ENCODE assay signal across 17 cellular contexts in genomic region chr16:68733570-68733969, GRCh38. TPM values are rescaled to one million over a fixed set of nuclear protein-coding genes. Genes with fewer than 3 reads are reported as not detected.
DNase-seq lines count a peak whose midpoint lies in the region; ATAC-seq and TF ChIP-seq lines count a peak whose summit lies in the region.
"Had no signal": no experiment of that assay in that cellular context is flagged by ENCODE, and none has a peak within 500 bp of the region (broad histone marks: within the 10 kb centered on the region; RNA-seq: fewer than 3 reads in every experiment).

No MANE protein-coding gene starts in this region.

- TF ChIP-seq EP300 in transverse colon (IDR thresholded peaks at IDR 0.05; ENCODE audit: low read depth): no peak

- peaks cover 7% of the 10 kb centered on the region for H3K4me1 ChIP-seq in HEK293 (ENCODE audit: control insufficient read depth, insufficient read depth, low read length)
- peaks cover 29% of the 10 kb centered on the region for H3K4me1 ChIP-seq in parathyroid adenoma
- H3K4me1 ChIP-seq in transverse colon: peaks cover 0 to 30% (median 20%) of the 10 kb centered on the region in 4 donors
- H3K4me1 ChIP-seq: BLaER1 had no signal

- POLR2A ChIA-PET in HEK293 (lab: Yijun Ruan, JAX) (no interaction called here), WTC11 (lab: Charles Lee) (no interaction called here)

- no peak overlapping the region for H3K4me2 ChIP-seq in parathyroid adenoma (ENCODE audit: low read length)
- H3K4me2 ChIP-seq: BLaER1 had no signal

- H3K27me3 ChIP-seq in parathyroid adenoma (ENCODE audit: control insufficient read depth, insufficient read depth, low read length) (no peaks in the 10 kb centered on the region), transverse colon (peaks cover 33% of the 10 kb centered on the region)

- CTCF ChIA-PET in HEK293 (lab: Yijun Ruan, JAX) (no interaction called here), WTC11 (lab: Charles Lee) (interaction anchor here (1.8 to 2.4 kb wide), 2 partner anchors 30 to 143 kb away, joined by 8 read pairs; no protein-coding TSS in a partner anchor)

- peak overlapping the region; percentile 70 for H3K27ac ChIP-seq in C4-2B
- H3K27ac ChIP-seq in HEK293 (ENCODE audit: extremely low read depth, low read depth, low read length): no peak overlapping the region
- H3K27ac ChIP-seq in parathyroid adenoma: peak overlapping the region; percentile 97
- H3K27ac ChIP-seq in transverse colon: no peak overlapping the region
- H3K27ac ChIP-seq: BLaER1 had no signal

- no peak overlapping the region for H2AFZ ChIP-seq in parathyroid adenoma

- DNase-seq in WTC11 (ENCODE audit: low spot score) (no peak), transverse colon (no peak), NCI-H524 (lab: John Stamatoyannopoulos, UW) (no peak)
- no peak for DNase-seq in activated naive CD4-positive, alpha-beta T cell treated with anti-CD3 and anti-CD28 coated beads, Interleukin-2, amount 50 U/mL, for 16 hours
- DNase-seq: 8988T; AML-193; CD4-positive, CD25-positive, alpha-beta regulatory T cell; DMS79; GOT3; HFFc6 had no signal

- H3K9me3 ChIP-seq in HEK293 (ENCODE audit: control insufficient read depth, insufficient read depth, low read depth, low read length) (no peaks in the 10 kb centered on the region), parathyroid adenoma (ENCODE audit: control insufficient read depth, low read length) (no peaks in the 10 kb centered on the region), transverse colon (no peaks in the 10 kb centered on the region)
- H3K9me3 ChIP-seq: HAP-1 had no signal

- H3K4me3 ChIP-seq in HEK293 (ENCODE audit: low read depth, low read length) (no peak overlapping the region), parathyroid adenoma (ENCODE audit: low read depth, low read length) (no peak overlapping the region), transverse colon (no peak overlapping the region)
- H3K4me3 ChIP-seq: BLaER1, GM12878, HAP-1 had no signal

- 90% methylated on average over 9 of the region's 9 CpGs; no CpG with 5 or more reads in 1 of the 2 donors for WGBS in transverse colon (ENCODE audit: low coverage in 1 of 2), 2 donors

- H3K9me3 Mint-ChIP-seq in WTC11: no peaks in the 10 kb centered on the region
- H3K9me3 Mint-ChIP-seq: CD4-positive, CD25-positive, alpha-beta regulatory T cell; HFFc6 had no signal

- no peaks in the 10 kb centered on the region for H3K36me3 ChIP-seq in HEK293 (ENCODE audit: control insufficient read depth in 2 of 2, insufficient read depth in 1 of 2, low read length in 2 of 2)
- H3K36me3 ChIP-seq in parathyroid adenoma (ENCODE audit: control insufficient read depth, insufficient read depth, low read length): no peaks in the 10 kb centered on the region
- H3K36me3 ChIP-seq in transverse colon: no peaks in the 10 kb centered on the region
- H3K36me3 ChIP-seq: BLaER1, HAP-1 had no signal

- in situ Hi-C loops in transverse colon (cut with MboI; ENCODE audit: low pct_ligation_motif_present in 1 of 4, low pct_unique_long_range_greater_than_20kb in 1 of 4, low sequenced_read_pairs in 3 of 4): no loop called here

- TF ChIP-seq POLR2A in transverse colon (IDR thresholded peaks at IDR 0.05): no peak

- no peak overlapping the region for H3K9ac ChIP-seq in parathyroid adenoma
- H3K9ac ChIP-seq: BLaER1 had no signal

- TF ChIP-seq CTCF in C4-2B (conservative IDR thresholded peaks at IDR 0.05) (no peak), HEK293 (tag by site-specific recombination; IDR thresholded peaks at IDR 0.05) (no peak), WTC11 (IDR thresholded peaks at IDR 0.05) (no peak), parathyroid adenoma (IDR thresholded peaks at IDR 0.05) (no peak), transverse colon (IDR thresholded peaks at IDR 0.05) (no peak)

- no peak overlapping the region for H3K4me3 Mint-ChIP-seq in WTC11
- H3K4me3 Mint-ChIP-seq: CD4-positive, CD25-positive, alpha-beta regulatory T cell; HFFc6 had no signal

- peaks cover 36% of the 10 kb centered on the region for H3K4me1 Mint-ChIP-seq in WTC11

- H3K27ac Mint-ChIP-seq in WTC11: no peak overlapping the region; the same call in 1 of the 2 replicates
- H3K27ac Mint-ChIP-seq: CD4-positive, CD25-positive, alpha-beta regulatory T cell; HFFc6 had no signal

- H3K79me2 ChIP-seq in parathyroid adenoma: peaks cover 12% of the 10 kb centered on the region

- intact Hi-C loops in transverse colon (cut with DNase I; ENCODE audit: low total_unique reads): no loop called here

- peaks cover 2% of the 10 kb centered on the region; the same call in 1 of the 2 replicates for H3K36me3 Mint-ChIP-seq in WTC11
- H3K36me3 Mint-ChIP-seq: CD4-positive, CD25-positive, alpha-beta regulatory T cell had no signal

- no peaks in the 10 kb centered on the region for H3K27me3 Mint-ChIP-seq in WTC11 (ENCODE audit: low read depth)

- ATAC-seq in WTC11: no peak
- ATAC-seq: GM12878 had no signal

TF ChIP-seq in HEK293, 187 proteins besides CTCF, POLR2A, EP300 and RAD21:
- TF ChIP-seq ZNF121 (tag by site-specific recombination; IDR thresholded peaks at IDR 0.05): 0 out of 2 replicates have a peak, but pooled peaks have one; percentile 19
- TF ChIP-seq ZSCAN23 (tag by site-specific recombination; IDR thresholded peaks at IDR 0.05): no peak

TF ChIP-seq in WTC11, 78 proteins besides CTCF, POLR2A, EP300 and RAD21:
- TF ChIP-seq ZNF121 (CRISPR knock-in tag; IDR thresholded peaks at IDR 0.05): peak; percentile 66; the same call in 1 of the 2 replicates
- TF ChIP-seq, protein P1, sequence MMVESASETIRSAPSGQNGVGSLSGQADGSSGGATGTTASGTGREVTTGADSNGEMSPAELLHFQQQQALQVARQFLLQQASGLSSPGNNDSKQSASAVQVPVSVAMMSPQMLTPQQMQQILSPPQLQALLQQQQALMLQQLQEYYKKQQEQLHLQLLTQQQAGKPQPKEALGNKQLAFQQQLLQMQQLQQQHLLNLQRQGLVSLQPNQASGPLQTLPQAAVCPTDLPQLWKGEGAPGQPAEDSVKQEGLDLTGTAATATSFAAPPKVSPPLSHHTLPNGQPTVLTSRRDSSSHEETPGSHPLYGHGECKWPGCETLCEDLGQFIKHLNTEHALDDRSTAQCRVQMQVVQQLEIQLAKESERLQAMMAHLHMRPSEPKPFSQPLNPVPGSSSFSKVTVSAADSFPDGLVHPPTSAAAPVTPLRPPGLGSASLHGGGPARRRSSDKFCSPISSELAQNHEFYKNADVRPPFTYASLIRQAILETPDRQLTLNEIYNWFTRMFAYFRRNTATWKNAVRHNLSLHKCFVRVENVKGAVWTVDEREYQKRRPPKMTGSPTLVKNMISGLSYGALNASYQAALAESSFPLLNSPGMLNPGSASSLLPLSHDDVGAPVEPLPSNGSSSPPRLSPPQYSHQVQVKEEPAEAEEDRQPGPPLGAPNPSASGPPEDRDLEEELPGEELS (CRISPR knock-in tag; IDR thresholded peaks at IDR 0.05): no peak

RNA-seq across cellular contexts. Expression of gene CDH1, which starts 3.5 kb away (rescaled TPM):
- total RNA-seq in WTC11 (2021) (265 to 281 TPM (median 278 TPM) in 3 replicates), transverse colon (100 to 1,000 TPM; 190 to 551 (median 434) TPM)
- total RNA-seq: HT1080 had no signal

Comparison
In these comparisons a context has a peak if more than half of its experiments do, and no peak if none do; other contexts are left out.
1. H3K27ac ChIP-seq: peak in C4-2B (single experiment) and parathyroid adenoma (single experiment); none in HEK293 (single experiment) and transverse colon (0 of 4).